13 cellular contexts compared by ENCODE assay signal in the genomic region with DNA sequence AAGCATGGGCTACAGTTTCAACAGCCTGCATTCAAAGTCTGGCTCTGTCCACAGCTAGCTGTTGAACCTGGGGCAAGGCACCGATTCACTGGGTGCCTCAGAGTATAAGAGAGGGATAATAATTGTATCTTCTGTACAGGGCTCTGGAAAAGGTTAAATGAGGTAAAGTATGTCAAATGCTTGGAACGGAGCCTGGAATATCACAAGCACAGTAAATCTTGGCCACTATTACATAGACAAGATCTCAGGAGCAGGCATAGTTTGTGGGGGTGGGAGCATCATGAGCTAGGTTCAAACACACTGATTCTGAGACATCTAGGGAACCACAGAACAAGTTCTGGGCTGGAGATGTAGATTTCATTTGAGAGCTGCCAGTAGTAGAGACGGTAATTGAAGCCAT.
A peak's percentile ranks its signal among the peaks of the same experiment; 100 is the strongest.
DNase-seq lines count a peak whose midpoint lies in the region; ATAC-seq and TF ChIP-seq lines count a peak whose summit lies in the region.
"Had no signal": no experiment of that assay in that cellular context is flagged by ENCODE, and none has a peak within 500 bp of the region (broad histone marks: within the 10 kb centered on the region; RNA-seq: fewer than 3 reads in every experiment).

No MANE protein-coding gene starts in this region.

- intact Hi-C loops in sciatic nerve (cut with DNase I) = no loop called here

- 0 out of 2 replicates have a peak, but pooled peaks have one; percentile 20 for TF ChIP-seq RAD21 in SK-N-SH (IDR thresholded peaks at IDR 0.05; ENCODE audit: low read length)

- no peaks in the 10 kb centered on the region for H3K27me3 ChIP-seq in SK-N-SH (ENCODE audit: insufficient read depth)

- H3K4me2 ChIP-seq in SK-N-SH = peak overlapping the region; percentile 61

- H2AFZ ChIP-seq in SK-N-SH (ENCODE audit: low read depth) = peak overlapping the region; percentile 37; the same call in 1 of the 2 replicates

- H3F3A ChIP-seq in SK-N-SH (replicated peaks; ENCODE audit: insufficient read depth) = peaks cover 29% of the 10 kb centered on the region

- ATAC-seq in sciatic nerve = peak; percentile 30
- no peak for ATAC-seq in HG02678 (IDR thresholded peaks at IDR 0.05; ENCODE audit: unreplicated experiment)
- ATAC-seq: stimulated activated naive B cell treated with anti-CD40 and anti-IgM and Interleukin-4, amounts not matched to agents 10 μg/mL and 1 μg/mL and 100 μg/mL, for 72 hours had no signal

- peaks cover 19 to 48% of the 10 kb centered on the region in 2 experiments for H3K4me1 ChIP-seq in SK-N-SH (ENCODE audit: control insufficient read depth in 1 of 2, insufficient read depth in 2 of 2, low read depth in 1 of 2, low read length in 1 of 2)

- peak overlapping the region; percentile 13; the same call in 1 of the 2 replicates for H3K9ac ChIP-seq in SK-N-SH

- H3K4me3 ChIP-seq in SK-N-SH (ENCODE audit: low read depth in 2 of 2, low read length in 1 of 2) (no peak overlapping the region), fibroblast of villous mesenchyme (ENCODE audit: low read depth, low read length) (no peak overlapping the region)

- peak; percentile 85 to 87; a peak in 3 of 4 replicates for TF ChIP-seq EP300 in SK-N-SH (IDR thresholded peaks at IDR 0.05; ENCODE audit: borderline replicate concordance in 1 of 2, low read depth in 1 of 2, low read length in 1 of 2)

- DNase-seq in EL = peak; percentile 75
- peak; percentile 19 for DNase-seq in SK-N-SH
- DNase-seq in fibroblast of villous mesenchyme (ENCODE audit: low read depth) = peak; percentile 93
- DNase-seq in sciatic nerve (ENCODE audit: low spot score) = no peak
- DNase-seq in RWPE1 (ENCODE audit: low spot score) = no peak
- DNase-seq in NK-92 (lab: John Stamatoyannopoulos, UW; ENCODE audit: unreplicated experiment) = no peak
- DNase-seq in NCI-H187 treated with DMSO at 0.1 percent for 48 hours (lab: John Stamatoyannopoulos, UW) = no peak
- DNase-seq: erythroblast; KBM-7; kidney; NCI-H2107; stimulated activated naive B cell treated with anti-CD40 and anti-IgM and Interleukin-4, amounts not matched to agents 10 μg/mL and 1 μg/mL and 100 μg/mL, for 72 hours had no signal

- H3K9me2 ChIP-seq in SK-N-SH = no peaks in the 10 kb centered on the region

- TF ChIP-seq CTCF in SK-N-SH (IDR thresholded peaks at IDR 0.05) (no peak), fibroblast of villous mesenchyme (IDR thresholded peaks at IDR 0.05; ENCODE audit: insufficient read depth, low read depth, low read length) (no peak), RWPE1 (conservative IDR thresholded peaks at IDR 0.05; ENCODE audit: low read depth) (no peak)

- CTCF ChIA-PET in SK-N-SH (lab: Yijun Ruan, JAX) (no interaction called here), RWPE1 (lab: Yijun Ruan, JAX) (no interaction called here)

- no peaks in the 10 kb centered on the region for H3K9me3 ChIP-seq in SK-N-SH

- H4K20me1 ChIP-seq in SK-N-SH (ENCODE audit: insufficient read depth) = no peaks in the 10 kb centered on the region

- H3K27ac ChIP-seq in SK-N-SH (ENCODE audit: low read depth in 2 of 2, low read length in 1 of 2) (peak overlapping the region; percentile 90 to 96), RWPE1 (no peak overlapping the region)

- 18% methylated on average over 3 of the region's 3 CpGs for WGBS in SK-N-SH (ENCODE audit: low lambda C conversion rate)

- H3K79me2 ChIP-seq in SK-N-SH (ENCODE audit: insufficient read depth) = no peaks in the 10 kb centered on the region

- no peaks in the 10 kb centered on the region for H3K36me3 ChIP-seq in SK-N-SH (replicated peaks in 1 of 2; ENCODE audit: control insufficient read depth in 1 of 2, insufficient read depth in 2 of 2, low read length in 1 of 2)

- POLR2A ChIA-PET in SK-N-SH (lab: Yijun Ruan, JAX) = no interaction called here
- POLR2A ChIA-PET in RWPE1 (lab: Yijun Ruan, JAX; ENCODE audit: low non-redundant PET) = no interaction called here

TF ChIP-seq in SK-N-SH, 30 proteins besides CTCF, POLR2A, EP300 and RAD21 (continues in another document):
- TF ChIP-seq GATA2 (CRISPR knock-in tag; IDR thresholded peaks at IDR 0.05) (no peak), FOXJ3 (CRISPR knock-in tag; IDR thresholded peaks at IDR 0.05) (no peak), TCF12 (IDR thresholded peaks at IDR 0.05) (peak; percentile 93), MEF2A (IDR thresholded peaks at IDR 0.05; ENCODE audit: borderline replicate concordance, low read depth) (no peak), TAF1 (IDR thresholded peaks at IDR 0.05; ENCODE audit: borderline replicate concordance, low read depth, low read length) (no peak), USF1 (IDR thresholded peaks at IDR 0.05; ENCODE audit: borderline replicate concordance, low read depth) (no peak), EZH2phosphoT487 (IDR thresholded peaks at IDR 0.05; ENCODE audit: borderline replicate concordance, low read depth) (no peak), MAX (IDR thresholded peaks at IDR 0.05; ENCODE audit: low read depth) (0 out of 2 replicates have a peak, but pooled peaks have one; percentile 33), JUND (IDR thresholded peaks at IDR 0.05) (peak; percentile 43), TEAD4 (IDR thresholded peaks at IDR 0.05; ENCODE audit: borderline replicate concordance, insufficient read depth) (peak; percentile 53; the same call in 1 of the 2 replicates), REST (IDR thresholded peaks at IDR 0.05; ENCODE audit: low read depth, low read length) (peak; percentile 54; the same call in 1 of the 2 replicates)
- TF ChIP-seq, protein P1, sequence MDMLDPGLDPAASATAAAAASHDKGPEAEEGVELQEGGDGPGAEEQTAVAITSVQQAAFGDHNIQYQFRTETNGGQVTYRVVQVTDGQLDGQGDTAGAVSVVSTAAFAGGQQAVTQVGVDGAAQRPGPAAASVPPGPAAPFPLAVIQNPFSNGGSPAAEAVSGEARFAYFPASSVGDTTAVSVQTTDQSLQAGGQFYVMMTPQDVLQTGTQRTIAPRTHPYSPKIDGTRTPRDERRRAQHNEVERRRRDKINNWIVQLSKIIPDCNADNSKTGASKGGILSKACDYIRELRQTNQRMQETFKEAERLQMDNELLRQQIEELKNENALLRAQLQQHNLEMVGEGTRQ (IDR thresholded peaks at IDR 0.05; ENCODE audit: borderline replicate concordance, low read depth, low read length) = no peak
- TF ChIP-seq, protein P2, sequence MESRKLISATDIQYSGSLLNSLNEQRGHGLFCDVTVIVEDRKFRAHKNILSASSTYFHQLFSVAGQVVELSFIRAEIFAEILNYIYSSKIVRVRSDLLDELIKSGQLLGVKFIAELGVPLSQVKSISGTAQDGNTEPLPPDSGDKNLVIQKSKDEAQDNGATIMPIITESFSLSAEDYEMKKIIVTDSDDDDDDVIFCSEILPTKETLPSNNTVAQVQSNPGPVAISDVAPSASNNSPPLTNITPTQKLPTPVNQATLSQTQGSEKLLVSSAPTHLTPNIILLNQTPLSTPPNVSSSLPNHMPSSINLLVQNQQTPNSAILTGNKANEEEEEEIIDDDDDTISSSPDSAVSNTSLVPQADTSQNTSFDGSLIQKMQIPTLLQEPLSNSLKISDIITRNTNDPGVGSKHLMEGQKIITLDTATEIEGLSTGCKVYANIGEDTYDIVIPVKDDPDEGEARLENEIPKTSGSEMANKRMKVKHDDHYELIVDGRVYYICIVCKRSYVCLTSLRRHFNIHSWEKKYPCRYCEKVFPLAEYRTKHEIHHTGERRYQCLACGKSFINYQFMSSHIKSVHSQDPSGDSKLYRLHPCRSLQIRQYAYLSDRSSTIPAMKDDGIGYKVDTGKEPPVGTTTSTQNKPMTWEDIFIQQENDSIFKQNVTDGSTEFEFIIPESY (IDR thresholded peaks at IDR 0.05; ENCODE audit: borderline replicate concordance, low read depth) = no peak

Comparison
In these comparisons a context has a peak if more than half of its experiments do, and no peak if none do; other contexts are left out.
1. DNase-seq: peak in EL (single experiment), SK-N-SH (single experiment) and fibroblast of villous mesenchyme (single experiment); none in sciatic nerve (single experiment), RWPE1 (single experiment), NK-92 (single experiment) and NCI-H187 treated with DMSO at 0.1 percent for 48 hours (single experiment).